8 cellular contexts compared by ENCODE assay signal in the genomic region with DNA sequence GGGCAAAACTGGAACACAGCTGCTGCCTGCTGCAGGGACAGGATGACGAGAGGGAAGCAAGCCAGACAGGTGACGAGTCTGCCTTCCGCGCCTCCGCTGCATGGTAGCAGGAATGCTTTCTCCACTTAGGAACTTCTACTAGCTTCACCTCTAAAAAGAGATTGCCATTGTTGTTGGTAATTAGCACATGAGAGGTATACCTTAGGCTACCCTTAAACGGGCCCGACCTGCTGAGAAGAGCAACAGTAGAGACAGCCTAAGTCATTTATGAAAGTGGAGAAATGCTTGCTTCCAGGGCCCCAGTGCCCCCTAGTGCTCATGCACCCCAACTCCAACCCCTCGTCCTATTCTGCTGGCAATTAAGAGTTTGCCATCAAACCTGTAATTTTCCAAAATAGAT.
A peak's percentile ranks its signal among the peaks of the same experiment; 100 is the strongest.
DNase-seq lines count a peak whose midpoint lies in the region; ATAC-seq and TF ChIP-seq lines count a peak whose summit lies in the region.

No MANE protein-coding gene starts in this region.

- H3K23ac ChIP-seq in mesenchymal stem cell (ENCODE audit: low read length in 2 of 2): no peak overlapping the region

- H4K91ac ChIP-seq in mesenchymal stem cell (ENCODE audit: low read length): no peak overlapping the region

- no peaks in the 10 kb centered on the region for H3K79me1 ChIP-seq in mesenchymal stem cell (replicated peaks; ENCODE audit: low read length, poor library complexity, severe bottlenecking)

- H3K27ac ChIP-seq in foreskin keratinocyte (no peak overlapping the region), mesenchymal stem cell (ENCODE audit: low read length, poor library complexity, severe bottlenecking) (no peak overlapping the region)

- ATAC-seq in HG03175 (IDR thresholded peaks at IDR 0.05; ENCODE audit: unreplicated experiment) (peak; percentile 65), foreskin keratinocyte (peak; percentile 25)
- peak; percentile 68 for ATAC-seq in stimulated activated effector memory CD8-positive, alpha-beta T cell treated with anti-CD3 and anti-CD28 coated beads, Interleukin-12 subunit alpha, Interleukin-12 subunit beta, amount 100 ng/mL, for 72 hours

- no peak overlapping the region for H3K4me3 Mint-ChIP-seq in stimulated activated effector memory CD8-positive, alpha-beta T cell treated with anti-CD3 and anti-CD28 coated beads, Interleukin-12 subunit alpha, Interleukin-12 subunit beta, amount 100 ng/mL, for 72 hours

- H3K27ac Mint-ChIP-seq in stimulated activated effector memory CD8-positive, alpha-beta T cell treated with anti-CD3 and anti-CD28 coated beads, Interleukin-12 subunit alpha, Interleukin-12 subunit beta, amount 100 ng/mL, for 72 hours: no peak overlapping the region

- DNase-seq in DMS 273 treated with DMSO at 0.1 percent for 48 hours (lab: John Stamatoyannopoulos, UW): peak; percentile 42
- DNase-seq in activated CD4-positive, alpha-beta T cell treated with anti-CD3 and anti-CD28 coated beads, Interleukin-2, amount 50 U/mL, for 4 hours: peak; percentile 26 to 33
- peak in 1 of 2 donors; percentile 29 for DNase-seq in foreskin keratinocyte
- no peak for DNase-seq in stimulated activated effector memory CD8-positive, alpha-beta T cell treated with anti-CD3 and anti-CD28 coated beads, Interleukin-12 subunit alpha, Interleukin-12 subunit beta, amount 100 ng/mL, for 72 hours (ENCODE audit: low spot score in 2 of 2)
- DNase-seq in kidney glomerular epithelial cell (lab: John Stamatoyannopoulos, UW): no peak
- DNase-seq in mesenchymal stem cell: no peak
- DNase-seq in HuH-7.5 (ENCODE audit: low spot score): no peak

- WGBS in mesenchymal stem cell: 64% methylated on average over 8 of the region's 8 CpGs

- H2BK5ac ChIP-seq in mesenchymal stem cell (ENCODE audit: low read depth, low read length, poor library complexity, severe bottlenecking): no peak overlapping the region

- no peaks in the 10 kb centered on the region for H3K36me3 ChIP-seq in mesenchymal stem cell (ENCODE audit: control insufficient read depth in 1 of 2, insufficient read depth in 2 of 2, low read depth in 1 of 2, low read length in 2 of 2)

- H2BK12ac ChIP-seq in mesenchymal stem cell (ENCODE audit: low read length in 2 of 2): no peak overlapping the region

- no peak overlapping the region for H3K14ac ChIP-seq in mesenchymal stem cell (ENCODE audit: low read length in 2 of 2)

- H3K9ac ChIP-seq in mesenchymal stem cell (ENCODE audit: low read length): no peak overlapping the region

- no peak overlapping the region for H2AFZ ChIP-seq in mesenchymal stem cell (ENCODE audit: low read depth, low read length)

- no peak overlapping the region for H2BK120ac ChIP-seq in mesenchymal stem cell (ENCODE audit: low read depth, low read length)

- H3K36me3 Mint-ChIP-seq in stimulated activated effector memory CD8-positive, alpha-beta T cell treated with anti-CD3 and anti-CD28 coated beads, Interleukin-12 subunit alpha, Interleukin-12 subunit beta, amount 100 ng/mL, for 72 hours: no peaks in the 10 kb centered on the region

- H3K4me3 ChIP-seq in mesenchymal stem cell (ENCODE audit: insufficient read depth in 1 of 2, low read depth in 1 of 2, low read length in 2 of 2): no peak overlapping the region

- H3K27me3 ChIP-seq in foreskin keratinocyte: no peaks in the 10 kb centered on the region
- H3K27me3 ChIP-seq in mesenchymal stem cell (ENCODE audit: control insufficient read depth in 1 of 2, insufficient read depth in 1 of 2, low read length in 2 of 2): peaks cover 0 to 1% of the 10 kb centered on the region in 2 experiments

- no peak overlapping the region for H3K4ac ChIP-seq in mesenchymal stem cell (ENCODE audit: low read depth in 1 of 2, low read length in 2 of 2)

- peaks cover 3% of the 10 kb centered on the region for H3K4me1 Mint-ChIP-seq in stimulated activated effector memory CD8-positive, alpha-beta T cell treated with anti-CD3 and anti-CD28 coated beads, Interleukin-12 subunit alpha, Interleukin-12 subunit beta, amount 100 ng/mL, for 72 hours

- no peaks in the 10 kb centered on the region for H3K9me3 ChIP-seq in mesenchymal stem cell (ENCODE audit: control insufficient read depth, low read length)

- H3K9me3 Mint-ChIP-seq in stimulated activated effector memory CD8-positive, alpha-beta T cell treated with anti-CD3 and anti-CD28 coated beads, Interleukin-12 subunit alpha, Interleukin-12 subunit beta, amount 100 ng/mL, for 72 hours: no peaks in the 10 kb centered on the region

- H2BK15ac ChIP-seq in mesenchymal stem cell (ENCODE audit: low read depth, poor library complexity, severe bottlenecking): no peak overlapping the region

- H4K8ac ChIP-seq in mesenchymal stem cell (ENCODE audit: low read length): no peak overlapping the region

- H3K4me1 ChIP-seq in foreskin keratinocyte: peaks cover 3% of the 10 kb centered on the region
- H3K4me1 ChIP-seq in mesenchymal stem cell (ENCODE audit: control insufficient read depth, insufficient read depth, low read depth, low read length): peaks cover 19% of the 10 kb centered on the region

- no peak overlapping the region for H2AK5ac ChIP-seq in mesenchymal stem cell (ENCODE audit: low read length, severe bottlenecking)

- no peak overlapping the region for H3K18ac ChIP-seq in mesenchymal stem cell (ENCODE audit: low read depth in 1 of 2, low read length in 2 of 2)

- peak; percentile 71 for TF ChIP-seq CTCF in foreskin keratinocyte (conservative IDR thresholded peaks at IDR 0.05)

- no peak overlapping the region for H3K4me2 ChIP-seq in mesenchymal stem cell (ENCODE audit: low read length, poor library complexity, severe bottlenecking)

Comparison
In these comparisons a context has a peak if more than half of its experiments do, and no peak if none do; other contexts are left out.
1. DNase-seq: peak in DMS 273 treated with DMSO at 0.1 percent for 48 hours (single experiment) and activated CD4-positive, alpha-beta T cell treated with anti-CD3 and anti-CD28 coated beads, Interleukin-2, amount 50 U/mL, for 4 hours (2 of 2); none in stimulated activated effector memory CD8-positive, alpha-beta T cell treated with anti-CD3 and anti-CD28 coated beads, Interleukin-12 subunit alpha, Interleukin-12 subunit beta, amount 100 ng/mL, for 72 hours (0 of 2), kidney glomerular epithelial cell (single experiment), mesenchymal stem cell (single experiment) and HuH-7.5 (single experiment).
2. Peak in every context shown above with its lines, with median percentiles within 50 percentile points of each other: ATAC-seq.